In genomic region chr12:124506832-124507153, GRCh38 we compare ENCODE assay signal across 1 cellular context.
TF ChIP-seq lines count a peak whose summit lies in the region.

No MANE protein-coding gene starts in this region.

TF ChIP-seq in GM12878, 131 proteins besides CTCF, POLR2A, EP300 and RAD21 (continued from another document):
- TF ChIP-seq ZBTB11 (CRISPR knock-in tag; IDR thresholded peaks at IDR 0.05) (no peak), STAT3 (IDR thresholded peaks at IDR 0.05; ENCODE audit: low read depth, low read length) (no peak), MLLT1 (IDR thresholded peaks at IDR 0.05) (no peak), ETV6 (conservative IDR thresholded peaks at IDR 0.05 in 1 of 2, IDR thresholded peaks at IDR 0.05 in 1 of 2; ENCODE audit: borderline replicate concordance in 1 of 2, low read depth in 1 of 2) (no peak), HCFC1 (IDR thresholded peaks at IDR 0.05; ENCODE audit: low read length) (no peak), POLR2AphosphoS2 (IDR thresholded peaks at IDR 0.05; ENCODE audit: low read depth, low read length) (no peak), KAT2A (conservative IDR thresholded peaks at IDR 0.05; ENCODE audit: control insufficient read depth, low read depth, low read length) (no peak), MTA3 (IDR thresholded peaks at IDR 0.05; ENCODE audit: borderline replicate concordance, low read length) (no peak), PBX3 (IDR thresholded peaks at IDR 0.05; ENCODE audit: insufficient replicate concordance, low read depth, low read length) (no peak)
TF ChIP-seq in GM12878: peak in this region for 0.
